In genomic region chr13:97567510-97568243, GRCh38 we compare ENCODE assay signal across 9 cellular contexts.
A peak's percentile ranks its signal among the peaks of the same experiment; 100 is the strongest.
DNase-seq lines count a peak whose midpoint lies in the region; ATAC-seq and TF ChIP-seq lines count a peak whose summit lies in the region.
"Had no signal": no experiment of that assay in that cellular context is flagged by ENCODE, and none has a peak within 500 bp of the region (broad histone marks: within the 10 kb centered on the region; RNA-seq: fewer than 3 reads in every experiment).

No MANE protein-coding gene starts in this region.

- no peak overlapping the region for H2AFZ ChIP-seq in fibroblast of lung (ENCODE audit: low read length)

- H3K27me3 Mint-ChIP-seq in natural killer cell treated with Interleukin-12 subunit alpha and Interleukin-12 subunit beta and Interleukin-15 and Interleukin-18, amount 100 ng/mL, for 72 hours = peaks cover 6 to 9% of the 10 kb centered on the region in 2 donors

- H3K36me3 ChIP-seq in fibroblast of lung (ENCODE audit: control insufficient read depth, insufficient read depth, low read length) (no peaks in the 10 kb centered on the region), upper lobe of left lung (no peaks in the 10 kb centered on the region)
- H3K36me3 ChIP-seq: ascending aorta had no signal

- H3K27ac Mint-ChIP-seq in natural killer cell treated with Interleukin-12 subunit alpha and Interleukin-12 subunit beta and Interleukin-15 and Interleukin-18, amount 100 ng/mL, for 72 hours = no peak overlapping the region

- H3K4me2 ChIP-seq in fibroblast of lung (ENCODE audit: extremely low read depth, insufficient read depth, low read length) = no peak overlapping the region

- no peaks in the 10 kb centered on the region for H3K4me1 Mint-ChIP-seq in natural killer cell treated with Interleukin-12 subunit alpha and Interleukin-12 subunit beta and Interleukin-15 and Interleukin-18, amount 100 ng/mL, for 72 hours (ENCODE audit: low read depth in 2 of 2)

- no peaks in the 10 kb centered on the region for H3K9me3 Mint-ChIP-seq in natural killer cell treated with Interleukin-12 subunit alpha and Interleukin-12 subunit beta and Interleukin-15 and Interleukin-18, amount 100 ng/mL, for 72 hours

- H3K27ac ChIP-seq in fibroblast of lung (ENCODE audit: insufficient read depth, low read length) = no peak overlapping the region
- H3K27ac ChIP-seq in upper lobe of left lung = no peak overlapping the region
- H3K27ac ChIP-seq: ascending aorta had no signal

- peak; percentile 42 for DNase-seq in GM12864 (ENCODE audit: low read depth)
- DNase-seq in fibroblast of lung (ENCODE audit: low read depth in 2 of 2) = peak; percentile 15 to 26
- peak in 1 of 2 donors; percentile 83 for DNase-seq in upper lobe of left lung
- no peak for DNase-seq in natural killer cell treated with Interleukin-12 subunit alpha and Interleukin-12 subunit beta and Interleukin-15 and Interleukin-18, amount 100 ng/mL, for 72 hours (ENCODE audit: low spot score)
- DNase-seq in DMS79 treated with DMSO at 0.1 percent for 48 hours (lab: John Stamatoyannopoulos, UW) = no peak
- DNase-seq in NCI-H2171 (lab: John Stamatoyannopoulos, UW) = no peak

- no peak for TF ChIP-seq EP300 in upper lobe of left lung (IDR thresholded peaks at IDR 0.05)

- no peaks in the 10 kb centered on the region for H4K20me1 ChIP-seq in fibroblast of lung (ENCODE audit: control insufficient read depth, extremely low read depth, insufficient read depth, low read length)

- no peak overlapping the region for H3K9ac ChIP-seq in fibroblast of lung (ENCODE audit: insufficient read depth, low read length)

- H3K36me3 Mint-ChIP-seq in natural killer cell treated with Interleukin-12 subunit alpha and Interleukin-12 subunit beta and Interleukin-15 and Interleukin-18, amount 100 ng/mL, for 72 hours = no peaks in the 10 kb centered on the region

- no peaks in the 10 kb centered on the region for H3K9me3 ChIP-seq in fibroblast of lung (ENCODE audit: control insufficient read depth, insufficient read depth, low read depth, low read length)
- H3K9me3 ChIP-seq in upper lobe of left lung = no peaks in the 10 kb centered on the region
- H3K9me3 ChIP-seq: ascending aorta had no signal

- TF ChIP-seq CTCF in GM12864 (IDR thresholded peaks at IDR 0.05; ENCODE audit: low read depth, low read length, missing control alignments) (no peak), fibroblast of lung (conservative IDR thresholded peaks at IDR 0.05 in 1 of 2, IDR thresholded peaks at IDR 0.05 in 1 of 2; ENCODE audit: low read depth in 1 of 2, low read length in 2 of 2) (no peak), upper lobe of left lung (IDR thresholded peaks at IDR 0.05) (no peak)

- no peak for TF ChIP-seq POLR2A in upper lobe of left lung (IDR thresholded peaks at IDR 0.05)

- H3K27me3 ChIP-seq in fibroblast of lung (ENCODE audit: control insufficient read depth, insufficient read depth, low read length) = no peaks in the 10 kb centered on the region
- H3K27me3 ChIP-seq in upper lobe of left lung = no peaks in the 10 kb centered on the region
- H3K27me3 ChIP-seq: ascending aorta had no signal

- WGBS in upper lobe of left lung, 2 donors = 37 to 56% methylated on average over 2 to 3 of the region's 3 CpGs

- no peak overlapping the region for H3K4me3 Mint-ChIP-seq in natural killer cell treated with Interleukin-12 subunit alpha and Interleukin-12 subunit beta and Interleukin-15 and Interleukin-18, amount 100 ng/mL, for 72 hours

- ATAC-seq in GM21529 (IDR thresholded peaks at IDR 0.05; ENCODE audit: unreplicated experiment) (peak; percentile 99), HG03558 (IDR thresholded peaks at IDR 0.05; ENCODE audit: extremely low read depth, unreplicated experiment) (peak; percentile 96), upper lobe of left lung (ENCODE audit: low FRiP score in 2 of 2) (peak; percentile 75 to 90)
- no peak for ATAC-seq in natural killer cell treated with Interleukin-12 subunit alpha and Interleukin-12 subunit beta and Interleukin-15 and Interleukin-18, amount 100 ng/mL, for 72 hours

- H3K79me2 ChIP-seq in fibroblast of lung (ENCODE audit: control insufficient read depth, insufficient read depth, low read length) = no peaks in the 10 kb centered on the region

- H3K4me3 ChIP-seq in GM12864 (ENCODE audit: low read depth, low read length) = no peak overlapping the region
- H3K4me3 ChIP-seq in fibroblast of lung (replicated peaks in 1 of 4; ENCODE audit: control extremely low read depth in 1 of 4, insufficient read depth in 1 of 4, low read depth in 3 of 4, low read length in 4 of 4) = no peak overlapping the region
- H3K4me3 ChIP-seq in upper lobe of left lung = no peak overlapping the region
- H3K4me3 ChIP-seq: ascending aorta had no signal

- no peaks in the 10 kb centered on the region for H3K4me1 ChIP-seq in fibroblast of lung (ENCODE audit: control insufficient read depth, extremely low read depth, insufficient read depth, low read length)
- H3K4me1 ChIP-seq in upper lobe of left lung = peaks cover 0 to 9% (median 4%) of the 10 kb centered on the region in 4 donors
- H3K4me1 ChIP-seq: ascending aorta had no signal

Comparison
In these comparisons a context has a peak if more than half of its experiments do, and no peak if none do; other contexts are left out.
1. DNase-seq: peak in GM12864 (single experiment) and fibroblast of lung (2 of 2); none in natural killer cell treated with Interleukin-12 subunit alpha and Interleukin-12 subunit beta and Interleukin-15 and Interleukin-18, amount 100 ng/mL, for 72 hours (single experiment), DMS79 treated with DMSO at 0.1 percent for 48 hours (single experiment) and NCI-H2171 (single experiment).
2. ATAC-seq: peak in GM21529 (single experiment), HG03558 (single experiment) and upper lobe of left lung (2 of 2); none in natural killer cell treated with Interleukin-12 subunit alpha and Interleukin-12 subunit beta and Interleukin-15 and Interleukin-18, amount 100 ng/mL, for 72 hours (0 of 2).